8 cellular contexts compared by ENCODE assay signal in the genomic region with DNA sequence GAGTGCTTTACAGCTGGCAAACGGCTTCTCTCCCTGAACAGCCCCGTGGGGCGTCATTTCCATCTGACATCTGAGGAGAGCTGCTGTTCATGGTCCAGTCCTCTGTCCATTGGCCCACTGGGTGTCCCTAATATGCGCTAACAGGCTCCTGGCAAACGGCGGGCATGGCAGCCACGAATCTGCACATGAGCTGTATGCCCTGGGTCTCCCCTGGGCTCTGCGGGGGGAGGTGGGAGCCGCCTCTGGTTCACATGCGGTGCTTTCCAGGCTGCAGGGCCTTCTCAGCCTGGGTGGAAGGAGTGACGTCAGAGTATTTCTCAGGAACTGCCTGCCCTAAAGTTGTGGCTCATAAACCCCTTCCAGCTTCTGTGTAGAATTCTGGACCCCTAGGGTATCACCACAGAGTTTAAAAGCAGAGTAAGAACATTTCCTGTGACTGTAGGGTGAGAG.
DNase-seq lines count a peak whose midpoint lies in the region; ATAC-seq and TF ChIP-seq lines count a peak whose summit lies in the region.

No MANE protein-coding gene starts in this region.

- intact Hi-C loops in A673 (cut with micrococcal nuclease; ENCODE audit: unreplicated experiment): no loop called here

- POLR2A ChIA-PET in A673 (lab: Charles Lee; ENCODE audit: low non-redundant PET): no interaction called here
- POLR2A ChIA-PET in HEK293 (lab: Yijun Ruan, JAX): interaction anchor here (1.2 to 3.7 kb wide), 2 partner anchors 8 to 38 kb away, joined by 3 to 17 read pairs; no protein-coding TSS in a partner anchor

- H3K9me3 Mint-ChIP-seq in activated naive CD4-positive, alpha-beta T cell treated with anti-CD3 and anti-CD28 coated beads, Interleukin-2, amount 50 U/mL, for 72 hours: no peaks in the 10 kb centered on the region

- peak overlapping the region; percentile 93 for H3K27ac ChIP-seq in A673 (ENCODE audit: low read depth, low read length, poor library complexity, severe bottlenecking)
- peak overlapping the region; percentile 47 for H3K27ac ChIP-seq in HEK293 (ENCODE audit: extremely low read depth, low read depth, low read length)
- H3K27ac ChIP-seq in RWPE2 (ENCODE audit: poor library complexity, severe bottlenecking): peak overlapping the region; percentile 57

- ATAC-seq in RWPE2 (ENCODE audit: low read depth) (0 out of 3 replicates have a peak, but pooled peaks have one; percentile 4), GM19467 (IDR thresholded peaks at IDR 0.05; ENCODE audit: unreplicated experiment) (no peak)
- ATAC-seq in activated naive CD4-positive, alpha-beta T cell treated with anti-CD3 and anti-CD28 coated beads, Interleukin-2, amount 50 U/mL, for 72 hours: peak; percentile 69 to 72

- CTCF ChIA-PET in A673 (lab: Charles Lee): interaction anchor here (0.6 to 1.2 kb wide), 2 partner anchors 42 to 45 kb away, joined by 3 to 5 read pairs; no protein-coding TSS in a partner anchor
- CTCF ChIA-PET in HEK293 (lab: Yijun Ruan, JAX): interaction anchor here (0.6 to 1.0 kb wide), 5 partner anchors 14 to 1519 kb away, joined by 3 to 5 read pairs (median 3); no protein-coding TSS in a partner anchor

- H3K36me3 ChIP-seq in A673 (ENCODE audit: insufficient read depth, low read length, poor library complexity, severe bottlenecking) (no peaks in the 10 kb centered on the region), HEK293 (ENCODE audit: control insufficient read depth in 2 of 2, insufficient read depth in 1 of 2, low read length in 2 of 2) (no peaks in the 10 kb centered on the region), RWPE2 (ENCODE audit: low read depth) (peaks cover 6% of the 10 kb centered on the region)

- peak overlapping the region; percentile 88 to 99 for H3K27ac Mint-ChIP-seq in activated naive CD4-positive, alpha-beta T cell treated with anti-CD3 and anti-CD28 coated beads, Interleukin-2, amount 50 U/mL, for 72 hours

- H3K36me3 Mint-ChIP-seq in activated naive CD4-positive, alpha-beta T cell treated with anti-CD3 and anti-CD28 coated beads, Interleukin-2, amount 50 U/mL, for 72 hours: peaks cover 0 to 4% of the 10 kb centered on the region in 2 donors

- peaks cover 84% of the 10 kb centered on the region for H3K4me1 ChIP-seq in A673 (ENCODE audit: insufficient read depth, low read length, poor library complexity, severe bottlenecking)
- peaks cover 65% of the 10 kb centered on the region for H3K4me1 ChIP-seq in HEK293 (ENCODE audit: control insufficient read depth, insufficient read depth, low read length)
- peaks cover 72% of the 10 kb centered on the region for H3K4me1 ChIP-seq in RWPE2 (ENCODE audit: insufficient read depth, poor library complexity, severe bottlenecking)

- BruUV-seq in A673 (replicated peaks; lab: Mats Ljungman, UMichigan): no TSS peak

- no peak for TF ChIP-seq CTCF in A673 (conservative IDR thresholded peaks at IDR 0.05; ENCODE audit: low read depth, low read length)
- TF ChIP-seq CTCF in HEK293 (tag by site-specific recombination; IDR thresholded peaks at IDR 0.05): no peak
- TF ChIP-seq CTCF in RWPE2 (IDR thresholded peaks at IDR 0.05; ENCODE audit: poor library complexity, severe bottlenecking): no peak

- H3K9me3 ChIP-seq in A673 (ENCODE audit: low read depth, low read length, poor library complexity, severe bottlenecking) (no peaks in the 10 kb centered on the region), HEK293 (ENCODE audit: control insufficient read depth, insufficient read depth, low read depth, low read length) (no peaks in the 10 kb centered on the region), RWPE2 (ENCODE audit: severe bottlenecking) (no peaks in the 10 kb centered on the region)

- DNase-seq in A673 (ENCODE audit: low spot score) (peak; percentile 96), RWPE2 (ENCODE audit: low spot score) (no peak), kidney glomerular epithelial cell (lab: John Stamatoyannopoulos, UW) (peak; percentile 49), NAMALWA (ENCODE audit: low spot score) (no peak)
- peak; percentile 56 to 83 for DNase-seq in activated naive CD4-positive, alpha-beta T cell treated with anti-CD3 and anti-CD28 coated beads, Interleukin-2, amount 50 U/mL, for 72 hours (ENCODE audit: low spot score in 2 of 2)
- DNase-seq in stimulated activated CD4-positive, alpha-beta T cell treated with anti-CD3 and anti-CD28 coated beads, Interleukin-4, amount 100 ng/mL, for 48 hours (ENCODE audit: low read depth in 2 of 2): peak; percentile 69 to 78

- H3K4me3 ChIP-seq in A673 (ENCODE audit: low read depth, low read length, poor library complexity, severe bottlenecking) (no peak overlapping the region), HEK293 (ENCODE audit: low read depth, low read length) (no peak overlapping the region), RWPE2 (ENCODE audit: severe bottlenecking) (no peak overlapping the region)

- H3K27me3 ChIP-seq in A673 (replicated peaks; ENCODE audit: insufficient read depth, low read depth, low read length, poor library complexity) (no peaks in the 10 kb centered on the region), RWPE2 (ENCODE audit: insufficient read depth, poor library complexity, severe bottlenecking) (no peaks in the 10 kb centered on the region)

TF ChIP-seq in HEK293, 187 proteins besides CTCF, POLR2A, EP300 and RAD21 (continues in another document):
- peak; percentile 54; the same call in 1 of the 2 replicates for TF ChIP-seq OSR2 (tag by site-specific recombination; IDR thresholded peaks at IDR 0.05)
- TF ChIP-seq ZBTB8A (tag by site-specific recombination; IDR thresholded peaks at IDR 0.05): peak; percentile 90
- no peak for TF ChIP-seq ZNF664 (tag by site-specific recombination; IDR thresholded peaks at IDR 0.05)
- TF ChIP-seq, protein P1, sequence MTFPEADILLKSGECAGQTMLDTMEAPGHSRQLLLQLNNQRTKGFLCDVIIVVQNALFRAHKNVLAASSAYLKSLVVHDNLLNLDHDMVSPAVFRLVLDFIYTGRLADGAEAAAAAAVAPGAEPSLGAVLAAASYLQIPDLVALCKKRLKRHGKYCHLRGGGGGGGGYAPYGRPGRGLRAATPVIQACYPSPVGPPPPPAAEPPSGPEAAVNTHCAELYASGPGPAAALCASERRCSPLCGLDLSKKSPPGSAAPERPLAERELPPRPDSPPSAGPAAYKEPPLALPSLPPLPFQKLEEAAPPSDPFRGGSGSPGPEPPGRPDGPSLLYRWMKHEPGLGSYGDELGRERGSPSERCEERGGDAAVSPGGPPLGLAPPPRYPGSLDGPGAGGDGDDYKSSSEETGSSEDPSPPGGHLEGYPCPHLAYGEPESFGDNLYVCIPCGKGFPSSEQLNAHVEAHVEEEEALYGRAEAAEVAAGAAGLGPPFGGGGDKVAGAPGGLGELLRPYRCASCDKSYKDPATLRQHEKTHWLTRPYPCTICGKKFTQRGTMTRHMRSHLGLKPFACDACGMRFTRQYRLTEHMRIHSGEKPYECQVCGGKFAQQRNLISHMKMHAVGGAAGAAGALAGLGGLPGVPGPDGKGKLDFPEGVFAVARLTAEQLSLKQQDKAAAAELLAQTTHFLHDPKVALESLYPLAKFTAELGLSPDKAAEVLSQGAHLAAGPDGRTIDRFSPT (tag by site-specific recombination; IDR thresholded peaks at IDR 0.05): peak; percentile 55; the same call in 1 of the 2 replicates
- TF ChIP-seq SCRT1 (tag by site-specific recombination; IDR thresholded peaks at IDR 0.05; ENCODE audit: borderline replicate concordance): no peak
- 0 out of 2 replicates have a peak, but pooled peaks have one; percentile 45 for TF ChIP-seq KLF10 (tag by site-specific recombination; IDR thresholded peaks at IDR 0.05)
- TF ChIP-seq ZXDB (tag by site-specific recombination; IDR thresholded peaks at IDR 0.05): peak; percentile 12; the same call in 1 of the 2 replicates
- TF ChIP-seq ZSCAN16 (tag by site-specific recombination; IDR thresholded peaks at IDR 0.05): no peak
- peak; percentile 86 for TF ChIP-seq ZNF341 (tag by site-specific recombination; IDR thresholded peaks at IDR 0.05; ENCODE audit: low read depth)
- TF ChIP-seq, protein P2, sequence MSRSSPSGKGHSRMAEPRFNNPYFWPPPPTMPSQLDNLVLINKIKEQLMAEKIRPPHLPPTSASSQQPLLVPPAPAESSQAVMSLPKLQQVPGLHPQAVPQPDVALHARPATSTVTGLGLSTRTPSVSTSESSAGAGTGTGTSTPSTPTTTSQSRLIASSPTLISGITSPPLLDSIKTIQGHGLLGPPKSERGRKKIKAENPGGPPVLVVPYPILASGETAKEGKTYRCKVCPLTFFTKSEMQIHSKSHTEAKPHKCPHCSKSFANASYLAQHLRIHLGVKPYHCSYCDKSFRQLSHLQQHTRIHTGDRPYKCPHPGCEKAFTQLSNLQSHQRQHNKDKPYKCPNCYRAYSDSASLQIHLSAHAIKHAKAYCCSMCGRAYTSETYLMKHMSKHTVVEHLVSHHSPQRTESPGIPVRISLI (tag by site-specific recombination; IDR thresholded peaks at IDR 0.05): no peak
- no peak; the same call in 1 of the 2 replicates for TF ChIP-seq ZNF423 (tag by site-specific recombination; IDR thresholded peaks at IDR 0.05)
- peak; percentile 83 for TF ChIP-seq GLIS1 (tag by site-specific recombination; IDR thresholded peaks at IDR 0.05)
- TF ChIP-seq ZNF561 (tag by site-specific recombination; IDR thresholded peaks at IDR 0.05; ENCODE audit: borderline replicate concordance): 0 out of 2 replicates have a peak, but pooled peaks have one; percentile 45
- peak; percentile 87 for TF ChIP-seq GLIS2 (tag by site-specific recombination; IDR thresholded peaks at IDR 0.05)
- no peak for TF ChIP-seq IKZF3 (tag by site-specific recombination; IDR thresholded peaks at IDR 0.05)
- TF ChIP-seq, protein P3, sequence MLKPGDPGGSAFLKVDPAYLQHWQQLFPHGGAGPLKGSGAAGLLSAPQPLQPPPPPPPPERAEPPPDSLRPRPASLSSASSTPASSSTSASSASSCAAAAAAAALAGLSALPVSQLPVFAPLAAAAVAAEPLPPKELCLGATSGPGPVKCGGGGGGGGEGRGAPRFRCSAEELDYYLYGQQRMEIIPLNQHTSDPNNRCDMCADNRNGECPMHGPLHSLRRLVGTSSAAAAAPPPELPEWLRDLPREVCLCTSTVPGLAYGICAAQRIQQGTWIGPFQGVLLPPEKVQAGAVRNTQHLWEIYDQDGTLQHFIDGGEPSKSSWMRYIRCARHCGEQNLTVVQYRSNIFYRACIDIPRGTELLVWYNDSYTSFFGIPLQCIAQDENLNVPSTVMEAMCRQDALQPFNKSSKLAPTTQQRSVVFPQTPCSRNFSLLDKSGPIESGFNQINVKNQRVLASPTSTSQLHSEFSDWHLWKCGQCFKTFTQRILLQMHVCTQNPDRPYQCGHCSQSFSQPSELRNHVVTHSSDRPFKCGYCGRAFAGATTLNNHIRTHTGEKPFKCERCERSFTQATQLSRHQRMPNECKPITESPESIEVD (tag by site-specific recombination; IDR thresholded peaks at IDR 0.05): peak; percentile 3
- TF ChIP-seq ZNF585B (tag by site-specific recombination; IDR thresholded peaks at IDR 0.05): no peak
- no peak for TF ChIP-seq ZNF266 (tag by site-specific recombination; IDR thresholded peaks at IDR 0.05; ENCODE audit: low read depth)
- TF ChIP-seq ZNF174 (tag by site-specific recombination; IDR thresholded peaks at IDR 0.05): no peak
- TF ChIP-seq ZNF654 (tag by site-specific recombination; IDR thresholded peaks at IDR 0.05; ENCODE audit: low read depth): no peak

Comparison
In these comparisons a context has a peak if more than half of its experiments do, and no peak if none do; other contexts are left out.
1. DNase-seq: peak in A673 (single experiment), activated naive CD4-positive, alpha-beta T cell treated with anti-CD3 and anti-CD28 coated beads, Interleukin-2, amount 50 U/mL, for 72 hours (2 of 2), kidney glomerular epithelial cell (single experiment) and stimulated activated CD4-positive, alpha-beta T cell treated with anti-CD3 and anti-CD28 coated beads, Interleukin-4, amount 100 ng/mL, for 48 hours (2 of 2); none in RWPE2 (single experiment) and NAMALWA (single experiment).
2. Peak in every context shown above with its lines, with median percentiles within 50 percentile points of each other: H3K27ac ChIP-seq.